In genomic region chr14:60968671-60969070, GRCh38 we compare ENCODE assay signal across 15 cellular contexts. TPM values are rescaled to one million over a fixed set of nuclear protein-coding genes. Genes with fewer than 3 reads are reported as not detected.
A peak's percentile ranks its signal among the peaks of the same experiment; 100 is the strongest.
DNase-seq lines count a peak whose midpoint lies in the region; ATAC-seq, FAIRE-seq and TF ChIP-seq lines count a peak whose summit lies in the region.
"Had no signal": no experiment of that assay in that cellular context is flagged by ENCODE, and none has a peak within 500 bp of the region (broad histone marks: within the 10 kb centered on the region; RNA-seq: fewer than 3 reads in every experiment).

No MANE protein-coding gene starts in this region.

- CTCF ChIA-PET in activated CD4-positive, alpha-beta memory T cell treated with anti-CD3 and anti-CD28 coated beads for 36 hours (lab: Charles Lee), result no interaction called here

- H3K4me3 ChIP-seq in epithelial cell of esophagus (ENCODE audit: low read length) (no peak overlapping the region), kidney (ENCODE audit: low read length in 2 of 2) (no peak overlapping the region), gastrocnemius medialis (no peak overlapping the region)
- H3K4me3 ChIP-seq: BLaER1 had no signal

- no peaks in the 10 kb centered on the region for H3K36me3 ChIP-seq in kidney (ENCODE audit: control insufficient read depth in 1 of 2, insufficient read depth in 2 of 2, low read length in 2 of 2)
- H3K36me3 ChIP-seq in gastrocnemius medialis, result no peaks in the 10 kb centered on the region
- H3K36me3 ChIP-seq: BLaER1 had no signal

- TF ChIP-seq CTCF in epithelial cell of esophagus (IDR thresholded peaks at IDR 0.05; ENCODE audit: insufficient read depth, low read depth, low read length, missing control alignments), result no peak
- no peak for TF ChIP-seq CTCF in kidney (IDR thresholded peaks at IDR 0.05; ENCODE audit: borderline replicate concordance, extremely low read depth, insufficient read depth)
- TF ChIP-seq CTCF in gastrocnemius medialis (IDR thresholded peaks at IDR 0.05 in 4 of 5, conservative IDR thresholded peaks at IDR 0.05 in 1 of 5), result no peak

- in situ Hi-C loops in gastrocnemius medialis (cut with MboI; ENCODE audit: low sequenced_read_pairs in 4 of 4), result no loop called here

- DNase-seq in HTR-8/SVneo (ENCODE audit: insufficient read length, low spot score), result no peak
- peak; percentile 54 for DNase-seq in epithelial cell of esophagus (ENCODE audit: low read depth)
- no peak for DNase-seq in kidney
- no peak for DNase-seq in gastrocnemius medialis
- no peak for DNase-seq in activated CD4-positive, alpha-beta memory T cell treated with anti-CD3 and anti-CD28 coated beads for 36 hours
- DNase-seq in SIG-M5 (lab: John Stamatoyannopoulos, UW), result no peak
- DNase-seq: Caco-2; CD8-positive, alpha-beta memory T cell; DND-41; GF-D8; GOT3; H9 had no signal

- H3K4me3 Mint-ChIP-seq in activated CD4-positive, alpha-beta memory T cell treated with anti-CD3 and anti-CD28 coated beads for 36 hours, result no peak overlapping the region
- H3K4me3 Mint-ChIP-seq: CD8-positive, alpha-beta memory T cell; H9 had no signal

- H3K27ac Mint-ChIP-seq in activated CD4-positive, alpha-beta memory T cell treated with anti-CD3 and anti-CD28 coated beads for 36 hours, result no peak overlapping the region
- H3K27ac Mint-ChIP-seq: CD8-positive, alpha-beta memory T cell; H9 had no signal

- no peaks in the 10 kb centered on the region for H3K27me3 Mint-ChIP-seq in activated CD4-positive, alpha-beta memory T cell treated with anti-CD3 and anti-CD28 coated beads for 36 hours
- H3K27me3 Mint-ChIP-seq: CD8-positive, alpha-beta memory T cell had no signal

- intact Hi-C loops in kidney (cut with DNase I), result no loop called here
- intact Hi-C loops in gastrocnemius medialis (cut with DNase I; ENCODE audit: low total_unique reads), result no loop called here
- intact Hi-C loops in activated CD4-positive, alpha-beta memory T cell treated with anti-CD3 and anti-CD28 coated beads for 36 hours (cut with micrococcal nuclease), result no loop called here

- H3K4me1 Mint-ChIP-seq in activated CD4-positive, alpha-beta memory T cell treated with anti-CD3 and anti-CD28 coated beads for 36 hours (ENCODE audit: low read depth), result peaks cover 11% of the 10 kb centered on the region
- H3K4me1 Mint-ChIP-seq: CD8-positive, alpha-beta memory T cell; H9 had no signal

- TF ChIP-seq POLR2A in gastrocnemius medialis (IDR thresholded peaks at IDR 0.05), result no peak

- no peak overlapping the region for H3K27ac ChIP-seq in kidney (ENCODE audit: low read depth in 2 of 2, low read length in 2 of 2)
- H3K27ac ChIP-seq in gastrocnemius medialis, result peak overlapping the region in 3 of 4 donors; percentile 16 to 46 (median 31)
- H3K27ac ChIP-seq: BLaER1 had no signal

- POLR2A ChIA-PET in activated CD4-positive, alpha-beta memory T cell treated with anti-CD3 and anti-CD28 coated beads for 36 hours (lab: Charles Lee), result no interaction called here

- H3K9ac ChIP-seq in kidney (ENCODE audit: low read length in 2 of 2), result no peak overlapping the region
- H3K9ac ChIP-seq: BLaER1 had no signal

- H3K9me3 Mint-ChIP-seq in activated CD4-positive, alpha-beta memory T cell treated with anti-CD3 and anti-CD28 coated beads for 36 hours, result no peaks in the 10 kb centered on the region
- H3K9me3 Mint-ChIP-seq: CD8-positive, alpha-beta memory T cell; H9 had no signal

- no peaks in the 10 kb centered on the region for H3K27me3 ChIP-seq in gastrocnemius medialis
- H3K27me3 ChIP-seq: BLaER1 had no signal

- peak; percentile 99 for FAIRE-seq in HTR-8/SVneo (lab: Jason Lieb, UNC)
- peak; percentile 74 for FAIRE-seq in kidney (lab: Jason Lieb, UNC)
- FAIRE-seq: HepG2 had no signal

- H3K4me1 ChIP-seq in kidney (ENCODE audit: control insufficient read depth in 1 of 2, insufficient read depth in 1 of 2, low read depth in 1 of 2, low read length in 2 of 2), result no peaks in the 10 kb centered on the region
- peaks cover 15 to 25% of the 10 kb centered on the region in 2 donors for H3K4me1 ChIP-seq in gastrocnemius medialis

- ATAC-seq in gastrocnemius medialis, result no peak
- ATAC-seq in GM21576 (IDR thresholded peaks at IDR 0.05; ENCODE audit: unreplicated experiment), result no peak

- no peaks in the 10 kb centered on the region for H3K9me3 ChIP-seq in kidney (ENCODE audit: control insufficient read depth in 1 of 2, low read length in 2 of 2)
- no peaks in the 10 kb centered on the region for H3K9me3 ChIP-seq in gastrocnemius medialis
- H3K9me3 ChIP-seq: BLaER1, Caco-2 had no signal

- peaks cover 11% of the 10 kb centered on the region for H3K36me3 Mint-ChIP-seq in activated CD4-positive, alpha-beta memory T cell treated with anti-CD3 and anti-CD28 coated beads for 36 hours

RNA-seq across cellular contexts. Expression of gene TRMT5, which starts 12.2 kb away (rescaled TPM):
- total RNA-seq in kidney, result 17.5 TPM
- 5.6 TPM for polyA plus RNA-seq in kidney (ENCODE audit: insufficient read depth, low read depth, low replicate concordance)
- 1 to 10 TPM; 5.9 to 7.6 (median 6.5) TPM for total RNA-seq in gastrocnemius medialis
- total RNA-seq in activated CD4-positive, alpha-beta memory T cell treated with anti-CD3 and anti-CD28 coated beads for 36 hours, result 10 to 100 TPM; 18.2 to 18.3 TPM

RNA-seq across cellular contexts. Expression of gene SLC38A6, which starts 12.4 kb away (rescaled TPM):
- total RNA-seq in kidney (16.6 TPM), gastrocnemius medialis (10 to 100 TPM in 1 of 4 donors, 1 to 10 TPM in 3; 4.0 to 22.6 (median 7.0) TPM)
- 21.9 TPM for polyA plus RNA-seq in kidney (ENCODE audit: insufficient read depth, low read depth, low replicate concordance)
- total RNA-seq in activated CD4-positive, alpha-beta memory T cell treated with anti-CD3 and anti-CD28 coated beads for 36 hours, result 1 to 10 TPM; 5.4 to 5.6 TPM

Comparison
In these comparisons a context has a peak if more than half of its experiments do, and no peak if none do; other contexts are left out.
1. H3K27ac ChIP-seq: peak in gastrocnemius medialis (3 of 4); none in kidney (0 of 2).